Comparison of ENCODE assay signal across 8 cellular contexts in genomic region chr1:204494281-204495077, GRCh38. TPM values are rescaled to one million over a fixed set of nuclear protein-coding genes. Genes with fewer than 3 reads are reported as not detected.
DNase-seq lines count a peak whose midpoint lies in the region; ATAC-seq and TF ChIP-seq lines count a peak whose summit lies in the region.

Gene PIK3C2B, minus strand, starts transcription at chr1:204494805. Its CDS starts 25,003 bp downstream, at chr1:204469802.

- H3K4me1 Mint-ChIP-seq in endothelial cell (ENCODE audit: unreplicated experiment), result peaks cover 67% of the 10 kb centered on the region

- H3K9me3 Mint-ChIP-seq in endothelial cell (ENCODE audit: unreplicated experiment), result no peaks in the 10 kb centered on the region

- H3K4me3 Mint-ChIP-seq in endothelial cell (ENCODE audit: unreplicated experiment), result peak within 1 kb of the TSS; percentile 100

- peak; percentile 61 for ATAC-seq in GM21360 (IDR thresholded peaks at IDR 0.05; ENCODE audit: unreplicated experiment)

- DNase-seq in DMS 273 (lab: John Stamatoyannopoulos, UW; ENCODE audit: unreplicated experiment) (peak; percentile 85), HT1080 (ENCODE audit: low read depth) (peak; percentile 87), NOMO-1 treated with DMSO at 0.1 percent for 48 hours (lab: John Stamatoyannopoulos, UW; ENCODE audit: unreplicated experiment) (peak; percentile 82), endothelial cell (ENCODE audit: low spot score) (peak; percentile 86), midbrain (lab: John Stamatoyannopoulos, UW) (peak; percentile 87)
- peak; percentile 85 for DNase-seq in activated CD8-positive, alpha-beta memory T cell treated with anti-CD3 and anti-CD28 coated beads, Interleukin-2, amount 50 U/mL, for 48 hours
- peak; percentile 79 for DNase-seq in stimulated activated CD8-positive, alpha-beta memory T cell treated with anti-CD3 and anti-CD28 coated beads, Interleukin-4, amount 100 ng/mL, for 48 hours

- H3K36me3 Mint-ChIP-seq in endothelial cell (ENCODE audit: low read depth, unreplicated experiment), result peaks cover 35% of the 10 kb centered on the region

- peak within 1 kb of the TSS; percentile 89 for H3K27ac Mint-ChIP-seq in endothelial cell (ENCODE audit: unreplicated experiment)

- TF ChIP-seq CTCF in endothelial cell (IDR thresholded peaks at IDR 0.05; ENCODE audit: unreplicated experiment), result peak; percentile 61

- peaks cover 9% of the 10 kb centered on the region for H3K27me3 Mint-ChIP-seq in endothelial cell (ENCODE audit: unreplicated experiment)

RNA-seq across cellular contexts. Expression of gene PIK3C2B, which starts in this region (rescaled TPM):
- 2.8 and 4.6 TPM in 2 replicates for total RNA-seq in HT1080 (2014; rRNA removed; shearing (Covaris generic))
- 0.60 and 1.2 TPM in 2 replicates for polyA plus RNA-seq in HT1080 (2015; cell fraction: cytosol; rRNA removed)
- polyA plus RNA-seq in HT1080 (2015; cell fraction: nucleus; rRNA removed), result 2.2 and 2.9 TPM in 2 replicates
- 256 TPM for total RNA-seq in endothelial cell (ENCODE audit: unreplicated experiment)

Comparison
In these comparisons a context has a peak if more than half of its experiments do, and no peak if none do; other contexts are left out.
1. Peak in every context shown above with its lines: DNase-seq and ATAC-seq.
2. RNA of gene PIK3C2B (total RNA-seq): 256 TPM in endothelial cell (single experiment); 2.8 to 4.6 TPM in HT1080; every median in the first group is over 10 times any median in the second.